Comparison of ENCODE assay signal across 29 cellular contexts in the genomic region with DNA sequence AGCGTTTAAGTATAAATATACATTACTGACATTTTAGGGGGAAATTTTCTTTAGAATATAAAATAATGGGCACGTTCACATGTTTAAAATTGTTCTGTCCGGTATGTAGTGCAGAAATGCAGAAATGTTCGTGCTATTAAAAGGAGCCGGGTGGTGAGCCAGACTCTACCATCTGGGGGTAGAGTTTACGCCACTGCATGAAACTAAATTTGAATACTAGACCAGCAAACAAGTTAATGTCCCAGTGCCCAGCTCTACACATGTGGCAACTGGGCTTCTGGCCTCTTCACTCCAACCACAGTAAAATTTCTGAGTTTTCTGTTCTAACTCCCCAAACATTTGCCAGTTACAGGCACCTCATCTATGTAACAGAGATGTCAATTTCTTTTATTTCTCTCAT.
"Had no signal": no experiment of that assay in that cellular context is flagged by ENCODE, and none has a peak within 500 bp of the region (broad histone marks: within the 10 kb centered on the region; RNA-seq: fewer than 3 reads in every experiment).

No MANE protein-coding gene starts in this region.

- DNase-seq: natural killer cell; occipital lobe; ovary; posterior cingulate gyrus; psoas muscle; right cardiac atrium; right lobe of liver; sigmoid colon; small intestine; stimulated activated CD4-positive, alpha-beta T cell treated with anti-CD3 and anti-CD28 coated beads, Interleukin-15, amount 100 ng/mL, for 24 hours; stimulated activated CD4-positive, alpha-beta T cell treated with anti-CD3 and anti-CD28 coated beads, Interleukin-2, amount 100 ng/mL, for 24 hours; stimulated activated CD4-positive, alpha-beta T cell treated with anti-CD3 and anti-CD28 coated beads, Interleukin-2, amount 100 ng/mL, for 48 hours; stimulated activated CD4-positive, alpha-beta T cell treated with anti-CD3 and anti-CD28 coated beads, Interleukin-4, amount 100 ng/mL, for 24 hours; stimulated activated naive B cell treated with anti-CD40 and anti-IgM and Interleukin-4, amounts not matched to agents 10 μg/mL and 1 μg/mL and 100 μg/mL, for 72 hours; stimulated activated naive CD4-positive, alpha-beta T cell treated with Interleukin-2 at 50 U/mL for 16 hours; substantia nigra; testis; tibial artery; transverse colon; upper lobe of right lung; uterus had no signal

- ATAC-seq: natural killer cell; psoas muscle; right cardiac atrium; right lobe of liver; stimulated activated effector memory CD8-positive, alpha-beta T cell treated with anti-CD3 and anti-CD28 coated beads, Interleukin-12 subunit alpha, Interleukin-12 subunit beta, amount 100 ng/mL, for 72 hours; stimulated activated naive B cell treated with anti-CD40 and anti-IgM and Interleukin-4, amounts not matched to agents 10 μg/mL and 1 μg/mL and 100 μg/mL, for 72 hours; upper lobe of right lung had no signal

- H3K4me2 ChIP-seq: neural progenitor cell had no signal

- H3K27me3 ChIP-seq: neural progenitor cell, ovary, right lobe of liver, sigmoid colon, suprapubic skin, testis, tibial artery, transverse colon, upper lobe of right lung, uterus had no signal

- H3K27ac Mint-ChIP-seq: natural killer cell; nephron; neural progenitor cell; progenitor cell of endocrine pancreas; stimulated activated effector memory CD8-positive, alpha-beta T cell treated with anti-CD3 and anti-CD28 coated beads, Interleukin-12 subunit alpha, Interleukin-12 subunit beta, amount 100 ng/mL, for 72 hours; stimulated activated naive B cell treated with anti-CD40 and anti-IgM and Interleukin-4, amounts not matched to agents 10 μg/mL and 1 μg/mL and 100 μg/mL, for 72 hours; stimulated activated naive CD8-positive, alpha-beta T cell treated with anti-CD3 and anti-CD28 coated beads, Interleukin-15, Interleukin-2, amounts not matched to agents 100 ng/mL and 50 ng/mL, for 24 hours; type B pancreatic cell had no signal

- H3K4me1 ChIP-seq: parathyroid adenoma, psoas muscle, right lobe of liver, sigmoid colon, suprapubic skin, testis, tibial artery, transverse colon, uterus had no signal

- H3K36me3 ChIP-seq: neural progenitor cell, ovary, right lobe of liver, sigmoid colon, suprapubic skin, tibial artery, transverse colon, upper lobe of right lung, uterus had no signal

- H3K9me3 ChIP-seq: ovary, psoas muscle, right lobe of liver, sigmoid colon, suprapubic skin, testis, tibial artery, transverse colon, upper lobe of right lung, uterus had no signal

- H3K4me3 ChIP-seq: neural progenitor cell, ovary, psoas muscle, right lobe of liver, sigmoid colon, suprapubic skin, testis, tibial artery, transverse colon, upper lobe of right lung, uterus had no signal

- H3K27ac ChIP-seq: neural progenitor cell, ovary, parathyroid adenoma, psoas muscle, right lobe of liver, sigmoid colon, suprapubic skin, testis, tibial artery, transverse colon, upper lobe of right lung, uterus had no signal

- H3K27me3 Mint-ChIP-seq: progenitor cell of endocrine pancreas; stimulated activated naive B cell treated with anti-CD40 and anti-IgM and Interleukin-4, amounts not matched to agents 10 μg/mL and 1 μg/mL and 100 μg/mL, for 72 hours; stimulated activated naive CD8-positive, alpha-beta T cell treated with anti-CD3 and anti-CD28 coated beads, Interleukin-15, Interleukin-2, amounts not matched to agents 100 ng/mL and 50 ng/mL, for 24 hours; type B pancreatic cell had no signal

- H2AFZ ChIP-seq: neural progenitor cell, parathyroid adenoma had no signal

- FAIRE-seq: small intestine had no signal

- H3K9ac ChIP-seq: neural progenitor cell, parathyroid adenoma had no signal

- H3K4me1 Mint-ChIP-seq: natural killer cell; nephron; stimulated activated effector memory CD8-positive, alpha-beta T cell treated with anti-CD3 and anti-CD28 coated beads, Interleukin-12 subunit alpha, Interleukin-12 subunit beta, amount 100 ng/mL, for 72 hours; stimulated activated naive B cell treated with anti-CD40 and anti-IgM and Interleukin-4, amounts not matched to agents 10 μg/mL and 1 μg/mL and 100 μg/mL, for 72 hours had no signal

- H3K36me3 Mint-ChIP-seq: natural killer cell; neural progenitor cell; stimulated activated effector memory CD8-positive, alpha-beta T cell treated with anti-CD3 and anti-CD28 coated beads, Interleukin-12 subunit alpha, Interleukin-12 subunit beta, amount 100 ng/mL, for 72 hours; stimulated activated naive B cell treated with anti-CD40 and anti-IgM and Interleukin-4, amounts not matched to agents 10 μg/mL and 1 μg/mL and 100 μg/mL, for 72 hours; type B pancreatic cell had no signal

- H3K79me2 ChIP-seq: parathyroid adenoma had no signal

- H3K4me3 Mint-ChIP-seq: natural killer cell; nephron; neural progenitor cell; stimulated activated effector memory CD8-positive, alpha-beta T cell treated with anti-CD3 and anti-CD28 coated beads, Interleukin-12 subunit alpha, Interleukin-12 subunit beta, amount 100 ng/mL, for 72 hours; stimulated activated naive B cell treated with anti-CD40 and anti-IgM and Interleukin-4, amounts not matched to agents 10 μg/mL and 1 μg/mL and 100 μg/mL, for 72 hours; stimulated activated naive CD8-positive, alpha-beta T cell treated with anti-CD3 and anti-CD28 coated beads, Interleukin-15, Interleukin-2, amounts not matched to agents 100 ng/mL and 50 ng/mL, for 24 hours; type B pancreatic cell had no signal

- H3K9me3 Mint-ChIP-seq: stimulated activated naive B cell treated with anti-CD40 and anti-IgM and Interleukin-4, amounts not matched to agents 10 μg/mL and 1 μg/mL and 100 μg/mL, for 72 hours had no signal
